ENCODE assay signal across 1 cellular context in genomic region chr9:13716620-13717019, GRCh38.
TF ChIP-seq lines count a peak whose summit lies in the region.

No MANE protein-coding gene starts in this region.

TF ChIP-seq in endothelial cell of umbilical vein, 7 proteins besides CTCF, POLR2A, EP300 and RAD21:
- TF ChIP-seq GATA2 (IDR thresholded peaks at IDR 0.05; ENCODE audit: insufficient read depth, insufficient read length, low read depth, low read length) (no peak), MYC (IDR thresholded peaks at IDR 0.05; ENCODE audit: low read depth, low read length) (no peak), JUN (IDR thresholded peaks at IDR 0.05; ENCODE audit: borderline replicate concordance, insufficient read depth, insufficient read length, low read depth) (no peak), FOS (IDR thresholded peaks at IDR 0.05; ENCODE audit: borderline replicate concordance, insufficient read depth, low read length) (no peak), MAX (IDR thresholded peaks at IDR 0.05; ENCODE audit: insufficient read depth, insufficient read length) (no peak), POLR2AphosphoS5 (IDR thresholded peaks at IDR 0.05; ENCODE audit: insufficient read depth, low read depth, low read length) (no peak), EZH2 (IDR thresholded peaks at IDR 0.05; ENCODE audit: borderline replicate concordance, low read depth, low read length, severe bottlenecking) (no peak)
